In the genomic region with DNA sequence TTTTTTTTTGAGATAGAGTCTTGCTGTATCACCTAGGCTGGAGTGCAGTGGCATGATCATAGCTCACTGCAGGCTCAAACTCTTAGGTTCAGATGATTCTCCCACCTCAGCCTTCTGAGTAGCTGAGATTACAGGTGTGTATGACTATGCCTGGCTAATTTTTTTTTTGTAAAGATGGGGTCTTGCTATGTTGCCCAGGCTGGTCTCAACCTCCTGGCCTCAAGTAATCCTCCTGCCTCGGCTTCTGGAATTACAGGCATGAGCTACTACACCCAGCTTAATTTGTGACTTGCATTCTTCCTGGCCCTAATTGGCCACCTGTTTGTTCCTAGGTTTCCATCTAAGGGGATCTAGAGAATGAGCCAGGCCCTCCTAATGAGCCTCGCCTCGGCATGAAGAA, we compare ENCODE assay signal across 15 cellular contexts. TPM values are rescaled to one million over a fixed set of nuclear protein-coding genes. Genes with fewer than 3 reads are reported as not detected.
DNase-seq lines count a peak whose midpoint lies in the region; FAIRE-seq and TF ChIP-seq lines count a peak whose summit lies in the region.
"Had no signal": no experiment of that assay in that cellular context is flagged by ENCODE, and none has a peak within 500 bp of the region (broad histone marks: within the 10 kb centered on the region; RNA-seq: fewer than 3 reads in every experiment).

No MANE protein-coding gene starts in this region.

- no peak overlapping the region for H2AFZ ChIP-seq in H1 (ENCODE audit: low read length)

- no peak overlapping the region for H3K4me3 Mint-ChIP-seq in mesothelial cell of epicardium
- H3K4me3 Mint-ChIP-seq: B cell; CD8-positive, alpha-beta T cell had no signal

- no peaks in the 10 kb centered on the region for H3K79me1 ChIP-seq in H1 (ENCODE audit: low read depth, low read length)

- H3K36me3 ChIP-seq in H1 (ENCODE audit: control insufficient read depth in 2 of 4, insufficient read depth in 4 of 4, low read length in 3 of 4) = no peaks in the 10 kb centered on the region
- H3K36me3 ChIP-seq: HAP-1 had no signal

- H3K9ac ChIP-seq in H1 (replicated peaks in 1 of 4; ENCODE audit: extremely low read depth in 1 of 4, low read depth in 3 of 4, low read length in 3 of 4) = no peak overlapping the region
- H3K9ac ChIP-seq: BLaER1 treated with 17β-estradiol and CSF1 and Interleukin-3, amounts not matched to agents 10 nM and 100 nM had no signal

- H3K27ac ChIP-seq in H1 (ENCODE audit: low read depth, low read length) = no peak overlapping the region
- H3K27ac ChIP-seq: BLaER1 treated with 17β-estradiol and CSF1 and Interleukin-3, amounts not matched to agents 10 nM and 100 nM; HL-60 had no signal

- no peaks in the 10 kb centered on the region for H3K79me2 ChIP-seq in H1 (ENCODE audit: control insufficient read depth in 1 of 2, insufficient read depth in 2 of 2, low read length in 2 of 2)

- H3K18ac ChIP-seq in H1 (ENCODE audit: extremely low read depth, low read length) = no peak overlapping the region

- H3K23me2 ChIP-seq in H1 (ENCODE audit: low read depth, low read length) = no peaks in the 10 kb centered on the region

- POLR2A ChIA-PET in H1 (lab: Charles Lee; ENCODE audit: partially characterized antibody) = no interaction called here

- H2BK120ac ChIP-seq in H1 (replicated peaks; ENCODE audit: low read depth, low read length) = no peak overlapping the region

- no peaks in the 10 kb centered on the region for H3K4me1 Mint-ChIP-seq in mesothelial cell of epicardium
- H3K4me1 Mint-ChIP-seq: B cell had no signal

- H3K9me3 ChIP-seq in H1 (ENCODE audit: insufficient read depth in 2 of 2, low read depth in 1 of 2, low read length in 1 of 2) = no peaks in the 10 kb centered on the region
- H3K9me3 ChIP-seq: BLaER1 treated with 17β-estradiol and CSF1 and Interleukin-3, amounts not matched to agents 10 nM and 100 nM; HAP-1 had no signal

- TF ChIP-seq RAD21 in H1 (IDR thresholded peaks at IDR 0.05 in 1 of 2, conservative IDR thresholded peaks at IDR 0.05 in 1 of 2; ENCODE audit: low read depth in 2 of 2, low read length in 2 of 2) = no peak

- no peak overlapping the region for H3K14ac ChIP-seq in H1 (ENCODE audit: insufficient read length)

- CTCF ChIA-PET in H1 (lab: Charles Lee; ENCODE audit: partially characterized antibody) = interaction anchor here (0.5 to 18.5 kb wide), 10 partner anchors 9 to 71 kb away, joined by 3 to 172 read pairs (median 4); a partner anchor contains a TSS

- no peak overlapping the region; the same call in 1 of the 2 replicates for H2AK5ac ChIP-seq in H1 (ENCODE audit: low read depth, low read length)

- no peaks in the 10 kb centered on the region for H3K36me3 Mint-ChIP-seq in mesothelial cell of epicardium
- H3K36me3 Mint-ChIP-seq: CD8-positive, alpha-beta T cell had no signal

- no peak overlapping the region for H2BK12ac ChIP-seq in H1 (ENCODE audit: low read depth, low read length)

- no peak for TF ChIP-seq CTCF in H1 (IDR thresholded peaks at IDR 0.05; ENCODE audit: control extremely low read depth in 1 of 3, insufficient read depth in 1 of 3, low read depth in 1 of 3, low read length in 3 of 3)
- TF ChIP-seq CTCF in mesothelial cell of epicardium (IDR thresholded peaks at IDR 0.05; ENCODE audit: unreplicated experiment) = no peak

- no peak for TF ChIP-seq EP300 in H1 (IDR thresholded peaks at IDR 0.05; ENCODE audit: borderline replicate concordance in 1 of 2, low read depth in 2 of 2, low read length in 2 of 2)

- H2BK5ac ChIP-seq in H1 (ENCODE audit: low read depth, low read length) = no peak overlapping the region

- no peak overlapping the region for H4K8ac ChIP-seq in H1 (ENCODE audit: extremely low read depth, insufficient read depth, low read length)

- H3K4me2 ChIP-seq in H1 (ENCODE audit: insufficient read depth in 1 of 2, low read depth in 2 of 2, low read length in 2 of 2) = no peak overlapping the region

- peak; percentile 21 for DNase-seq in NCI-H2171 treated with DMSO at 0.1 percent for 48 hours (lab: John Stamatoyannopoulos, UW)
- no peak for DNase-seq in NCI-H2171 (lab: John Stamatoyannopoulos, UW)
- DNase-seq in NCI-H69 (lab: John Stamatoyannopoulos, UW) = peak; percentile 48
- DNase-seq in H1 (ENCODE audit: low read depth in 1 of 2, low spot score in 2 of 2) = no peak
- DNase-seq in mesothelial cell of epicardium (ENCODE audit: low spot score in 2 of 2, unreplicated experiment in 2 of 2) = no peak
- DNase-seq in stimulated activated naive CD4-positive, alpha-beta T cell treated with Interleukin-2 at 50 U/mL for 16 hours (lab: John Stamatoyannopoulos, UW) = no peak
- no peak for DNase-seq in NCI-H82 (lab: John Stamatoyannopoulos, UW)
- DNase-seq: Calu3; CD8-positive, alpha-beta T cell; GF-D8 had no signal

- H3K27me3 ChIP-seq in H1 (replicated peaks in 1 of 4; ENCODE audit: control insufficient read depth in 3 of 4, extremely low read depth in 1 of 4, insufficient read depth in 3 of 4, low read length in 3 of 4) = no peaks in the 10 kb centered on the region; a peak in 2 of 7 replicates
- H3K27me3 ChIP-seq: BLaER1 treated with 17β-estradiol and CSF1 and Interleukin-3, amounts not matched to agents 10 nM and 100 nM had no signal

- H4K5ac ChIP-seq in H1 (ENCODE audit: insufficient read length, low read depth, low read length) = no peak overlapping the region

- no peak overlapping the region for H2BK15ac ChIP-seq in H1 (ENCODE audit: low read length)

- H3K4ac ChIP-seq in H1 (replicated peaks; ENCODE audit: insufficient read length, low read depth, low read length) = no peak overlapping the region

- no peak overlapping the region for H3K4me3 ChIP-seq in H1 (ENCODE audit: extremely low read depth in 1 of 4, insufficient read depth in 2 of 4, low read depth in 3 of 4, low read length in 4 of 4)
- H3K4me3 ChIP-seq: BLaER1 treated with 17β-estradiol and CSF1 and Interleukin-3, amounts not matched to agents 10 nM and 100 nM; HAP-1 had no signal

- no peak overlapping the region for H3K56ac ChIP-seq in H1 (replicated peaks; ENCODE audit: insufficient read length, low read depth, low read length)

- H3K23ac ChIP-seq in H1 (ENCODE audit: insufficient read length) = no peak overlapping the region

- no peak overlapping the region for H4K91ac ChIP-seq in H1 (replicated peaks; ENCODE audit: insufficient read length, low read length)

- H4K20me1 ChIP-seq in H1 (replicated peaks in 1 of 2; ENCODE audit: control insufficient read depth in 1 of 2, insufficient read depth in 2 of 2, low read length in 2 of 2) = no peaks in the 10 kb centered on the region
- H4K20me1 ChIP-seq: BLaER1 treated with 17β-estradiol and CSF1 and Interleukin-3, amounts not matched to agents 10 nM and 100 nM had no signal

- peaks cover 40% of the 10 kb centered on the region for H3K27me3 Mint-ChIP-seq in mesothelial cell of epicardium (ENCODE audit: low read depth)

- no peak for TF ChIP-seq POLR2A in H1 (IDR thresholded peaks at IDR 0.05; ENCODE audit: control extremely low read depth in 1 of 2, low read depth in 2 of 2, low read length in 2 of 2)

- no peaks in the 10 kb centered on the region for H3K9me3 Mint-ChIP-seq in mesothelial cell of epicardium
- H3K9me3 Mint-ChIP-seq: CD8-positive, alpha-beta T cell had no signal

- H2BK20ac ChIP-seq in H1 (ENCODE audit: low read length) = 0 out of 2 replicates have a peak overlapping the region, but pooled peaks have one; percentile 49

- H3K27ac Mint-ChIP-seq in mesothelial cell of epicardium = no peak overlapping the region
- H3K27ac Mint-ChIP-seq: B cell; CD8-positive, alpha-beta T cell had no signal

- 92% methylated on average over 3 of the region's 3 CpGs; no CpG with 5 or more reads in 1 of the 2 experiments for WGBS in H1 (ENCODE audit: extremely low coverage in 1 of 2, insufficient coverage in 1 of 2, insufficient read length in 1 of 2, insufficient replicate concordance in 2 of 2, low coverage in 1 of 2, low lambda C conversion rate in 2 of 2, missing lambda C conversion rate in 1 of 2), 2 experiments

- peaks cover 2 to 17% (median 8%) of the 10 kb centered on the region in 4 experiments; a peak in 5 of 7 replicates for H3K4me1 ChIP-seq in H1 (replicated peaks in 1 of 4; ENCODE audit: control insufficient read depth in 3 of 4, insufficient read depth in 4 of 4, low read length in 3 of 4)
- H3K4me1 ChIP-seq: HAP-1 had no signal

- no peak for FAIRE-seq in H1 (lab: Jason Lieb, UNC)
- FAIRE-seq: GM19239 had no signal

TF ChIP-seq in H1, 55 proteins besides CTCF, POLR2A, EP300 and RAD21 (continues in another document):
- TF ChIP-seq FOSL1 (IDR thresholded peaks at IDR 0.05; ENCODE audit: insufficient read depth, low read depth, low read length) (no peak), CBX8 (IDR thresholded peaks at IDR 0.05; ENCODE audit: borderline replicate concordance, low read depth, low read length) (no peak), BCL11A (IDR thresholded peaks at IDR 0.05; ENCODE audit: low read depth in 2 of 2, low read length in 2 of 2) (no peak), TBP (IDR thresholded peaks at IDR 0.05; ENCODE audit: low read depth, low read length) (no peak), MAFK (IDR thresholded peaks at IDR 0.05; ENCODE audit: low read depth, low read length) (no peak), SP4 (IDR thresholded peaks at IDR 0.05; ENCODE audit: low read length) (no peak), KDM1A (IDR thresholded peaks at IDR 0.05; ENCODE audit: borderline replicate concordance, low read length) (0 out of 2 replicates have a peak, but pooled peaks have one; percentile 46)
- TF ChIP-seq, protein P1, sequence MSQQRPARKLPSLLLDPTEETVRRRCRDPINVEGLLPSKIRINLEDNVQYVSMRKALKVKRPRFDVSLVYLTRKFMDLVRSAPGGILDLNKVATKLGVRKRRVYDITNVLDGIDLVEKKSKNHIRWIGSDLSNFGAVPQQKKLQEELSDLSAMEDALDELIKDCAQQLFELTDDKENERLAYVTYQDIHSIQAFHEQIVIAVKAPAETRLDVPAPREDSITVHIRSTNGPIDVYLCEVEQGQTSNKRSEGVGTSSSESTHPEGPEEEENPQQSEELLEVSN (IDR thresholded peaks at IDR 0.05) = no peak

RNA-seq across cellular contexts. Expression of a gene that starts 9.3 kb away (rescaled TPM):
- total RNA-seq in H1 (2021; fragmentation: NEBNext Ultra II Directional; extraction: Animal tissue kit (Norgen Biotek cat#: 25700)) = 11.2 and 12.9 TPM in 2 replicates
- 3.6 and 5.1 TPM in 2 replicates for polyA plus RNA-seq in H1 (2011; rRNA removed)
- 5.5 TPM for polyA plus RNA-seq in H1 (2011; cell fraction: cytosol; rRNA removed)
- 7.7 TPM for polyA plus RNA-seq in H1 (2011; cell fraction: nucleus; rRNA removed)
- 6.8 to 7.4 TPM (median 7.2 TPM) in 4 replicates for polyA plus RNA-seq in H1 (2012, experiment 1 of 2)
- polyA plus RNA-seq in H1 (2012, experiment 2 of 2) = 4.6 TPM
- polyA plus RNA-seq in H1 (2013, experiment 1 of 2) = 5.4 TPM
- polyA plus RNA-seq in H1 (2013, experiment 2 of 2) = 4.5 TPM
- 4.3 and 5.5 TPM in 2 replicates for polyA minus RNA-seq in H1 (2011; rRNA and poly(A)+ RNA removed)
- polyA minus RNA-seq in H1 (2011; cell fraction: cytosol; rRNA and poly(A)+ RNA removed) = 8.2 TPM
- 4.7 TPM for polyA minus RNA-seq in H1 (2011; cell fraction: nucleus; rRNA and poly(A)+ RNA removed)
- 2.9 to 5.1 TPM (median 4.1 TPM) in 3 replicates for total RNA-seq in mesothelial cell of epicardium
- total RNA-seq: CD8-positive, alpha-beta T cell had no signal

Comparison
In these comparisons a context has a peak if more than half of its experiments do, and no peak if none do; other contexts are left out.
1. DNase-seq: peak in NCI-H2171 treated with DMSO at 0.1 percent for 48 hours (single experiment) and NCI-H69 (single experiment); none in NCI-H2171 (single experiment), H1 (0 of 2), mesothelial cell of epicardium (0 of 2), stimulated activated naive CD4-positive, alpha-beta T cell treated with Interleukin-2 at 50 U/mL for 16 hours (single experiment) and NCI-H82 (single experiment).